ENCODE assay signal across 13 cellular contexts in genomic region chr3:98884675-98885371, GRCh38. TPM values are rescaled to one million over a fixed set of nuclear protein-coding genes. Genes with fewer than 3 reads are reported as not detected.
DNase-seq lines count a peak whose midpoint lies in the region; ATAC-seq and TF ChIP-seq lines count a peak whose summit lies in the region.
"Had no signal": no experiment of that assay in that cellular context is flagged by ENCODE, and none has a peak within 500 bp of the region (broad histone marks: within the 10 kb centered on the region; RNA-seq: fewer than 3 reads in every experiment).

No MANE protein-coding gene starts in this region.

- intact Hi-C loops in left ventricle myocardium superior (cut with micrococcal nuclease), result no loop called here
- intact Hi-C loops in tibial artery (cut with DNase I; ENCODE audit: low total_unique reads), result no loop called here

- H3K4me1 ChIP-seq in tibial artery, result peaks cover 0 to 57% (median 23%) of the 10 kb centered on the region in 4 donors

- H3K9me3 ChIP-seq in tibial artery, result no peaks in the 10 kb centered on the region
- H3K9me3 ChIP-seq: testis had no signal

- peaks cover 0 to 12% (median 10%) of the 10 kb centered on the region in 3 donors for H3K36me3 ChIP-seq in tibial artery

- H3K27ac ChIP-seq in tibial artery, result peak overlapping the region in 1 of 2 donors; percentile 36
- H3K27ac ChIP-seq: 22Rv1 had no signal

- peak; percentile 14 for DNase-seq in NCI-H2171 treated with DMSO at 0.1 percent for 48 hours (lab: John Stamatoyannopoulos, UW)
- DNase-seq in NCI-H2171 (lab: John Stamatoyannopoulos, UW), result no peak
- peak; percentile 62 to 78 for DNase-seq in cardiac fibroblast (ENCODE audit: low read depth in 2 of 2)
- DNase-seq in left ventricle myocardium superior, result no peak
- no peak for DNase-seq in tibial artery
- DNase-seq in cerebellum (ENCODE audit: low spot score), result no peak
- no peak for DNase-seq in hippocampal formation (lab: John Stamatoyannopoulos, UW)
- DNase-seq: cerebellar nuclear complex, DMS53, NCI-H1105, testis had no signal

- TF ChIP-seq CTCF in cardiac fibroblast (IDR thresholded peaks at IDR 0.05; ENCODE audit: low read depth, low read length), result no peak
- no peak for TF ChIP-seq CTCF in tibial artery (IDR thresholded peaks at IDR 0.05)

- H3K4me3 ChIP-seq in cardiac fibroblast (replicated peaks in 1 of 2; ENCODE audit: low read depth in 2 of 2, low read length in 2 of 2) (no peak overlapping the region), tibial artery (peak overlapping the region; percentile 2 to 17)
- H3K4me3 ChIP-seq: testis had no signal

- H3K27me3 ChIP-seq in tibial artery, result no peaks in the 10 kb centered on the region
- H3K27me3 ChIP-seq: testis had no signal

- peak; percentile 78 for ATAC-seq in left ventricle myocardium superior
- no peak for ATAC-seq in GM18511 (IDR thresholded peaks at IDR 0.05; ENCODE audit: unreplicated experiment)

RNA-seq across cellular contexts. Expression of gene DCBLD2, which starts 16.7 kb away (rescaled TPM):
- total RNA-seq in left ventricle myocardium superior (43.1 TPM), cerebellum (55.3 TPM)

Comparison
In these comparisons a context has a peak if more than half of its experiments do, and no peak if none do; other contexts are left out.
1. DNase-seq: peak in NCI-H2171 treated with DMSO at 0.1 percent for 48 hours (single experiment) and cardiac fibroblast (2 of 2); none in NCI-H2171 (single experiment), left ventricle myocardium superior (single experiment), tibial artery (0 of 2), cerebellum (single experiment) and hippocampal formation (0 of 2).
2. H3K4me3 ChIP-seq: peak in tibial artery (2 of 2); none in cardiac fibroblast (0 of 2).